8 cellular contexts compared by ENCODE assay signal in the genomic region with DNA sequence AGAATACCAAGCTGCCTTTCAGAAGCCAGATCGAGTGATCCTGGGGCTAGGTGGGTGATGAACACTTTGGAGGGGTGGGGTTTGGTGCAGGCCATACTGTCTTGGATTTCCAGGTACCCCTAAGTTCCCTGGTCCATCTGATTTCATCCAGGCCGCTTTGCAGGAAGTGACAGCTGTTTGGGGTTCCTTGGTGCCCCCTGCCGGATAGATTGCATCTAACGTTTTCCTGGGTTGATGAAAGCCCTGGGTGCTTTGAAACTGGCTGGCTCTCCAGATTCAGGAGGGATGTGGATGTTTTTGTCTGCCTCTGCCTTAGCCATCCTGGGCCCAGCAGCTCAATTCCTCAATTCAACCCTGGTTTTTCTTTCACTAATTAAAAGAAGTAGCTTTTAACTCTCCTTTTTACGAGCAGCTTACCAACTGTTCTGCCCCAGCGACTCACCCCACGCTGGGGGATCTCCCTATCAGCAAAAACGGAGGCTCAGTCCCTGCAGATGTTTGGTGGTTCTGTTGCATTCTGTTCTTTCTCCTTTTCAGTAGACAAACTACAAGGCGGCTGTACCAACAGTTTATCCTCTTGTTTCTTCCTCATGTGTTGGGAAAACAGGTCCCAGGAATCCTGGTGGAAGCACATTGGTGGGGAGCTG. TPM values are rescaled to one million over a fixed set of nuclear protein-coding genes. Genes with fewer than 3 reads are reported as not detected.
DNase-seq lines count a peak whose midpoint lies in the region; ATAC-seq, FAIRE-seq and TF ChIP-seq lines count a peak whose summit lies in the region.

No MANE protein-coding gene starts in this region.

- DNase-seq in GM19239 (ENCODE audit: insufficient read length, low spot score) (peak; percentile 69), NOMO-1 treated with DMSO at 0.1 percent for 48 hours (lab: John Stamatoyannopoulos, UW; ENCODE audit: unreplicated experiment) (peak; percentile 40), epithelial cell of prostate (ENCODE audit: low read depth, low spot score) (no peak), myocyte (ENCODE audit: low read depth) (peak; percentile 57)
- peak; percentile 45 for DNase-seq in activated CD8-positive, alpha-beta memory T cell treated with anti-CD3 and anti-CD28 coated beads, Interleukin-2, amount 50 U/mL, for 24 hours (ENCODE audit: extremely low read depth)
- peak; percentile 51 to 63 for DNase-seq in stimulated activated CD8-positive, alpha-beta memory T cell treated with anti-CD3 and anti-CD28 coated beads, Interleukin-7, amount 100 ng/mL, for 4 hours (ENCODE audit: low read depth in 2 of 2)

- peak; percentile 96 for FAIRE-seq in GM19239 (lab: Jason Lieb, UNC)

- peak; percentile 76 for TF ChIP-seq CTCF in C4-2B (conservative IDR thresholded peaks at IDR 0.05)

- H3K27ac ChIP-seq in C4-2B (no peak overlapping the region), epithelial cell of prostate (peak overlapping the region; percentile 17)

- peak; percentile 90 for ATAC-seq in HG03432 (IDR thresholded peaks at IDR 0.05; ENCODE audit: unreplicated experiment)

RNA-seq across cellular contexts. Expression of gene ARHGEF4, which starts 37.1 kb away (rescaled TPM):
- total RNA-seq in myocyte: 0.86 and 1.1 TPM in 2 replicates
- 1.0 TPM for polyA plus RNA-seq in myocyte (2012)
